Comparison of ENCODE assay signal across 1 cellular context in the genomic region with DNA sequence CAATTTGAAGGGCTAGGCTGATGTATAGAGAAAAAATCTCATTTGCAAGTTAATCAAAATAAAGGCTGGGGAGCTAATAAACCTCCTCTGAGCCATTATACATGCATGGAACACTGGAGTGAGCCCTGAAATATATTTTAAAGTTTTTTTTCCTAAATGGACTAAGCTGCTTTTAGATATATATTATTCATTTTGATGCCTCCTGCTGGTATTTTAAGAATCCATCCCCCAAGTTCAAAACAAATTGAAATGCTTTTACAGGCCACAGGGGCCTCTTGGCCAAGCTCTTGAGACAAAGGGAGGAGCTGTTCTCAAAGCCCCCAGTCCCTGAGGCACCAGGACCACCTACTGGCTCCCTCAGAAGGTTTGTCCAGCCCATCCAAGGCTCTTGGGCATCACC.
TF ChIP-seq lines count a peak whose summit lies in the region.

No MANE protein-coding gene starts in this region.

TF ChIP-seq in GM23338, 12 proteins besides CTCF, POLR2A, EP300 and RAD21:
- TF ChIP-seq ZNF462 (CRISPR knock-in tag; IDR thresholded peaks at IDR 0.05) (no peak), CREB1 (CRISPR knock-in tag; IDR thresholded peaks at IDR 0.05; ENCODE audit: low read depth) (no peak), ZNF331 (CRISPR knock-in tag; IDR thresholded peaks at IDR 0.05; ENCODE audit: low read depth) (no peak), JUNB (IDR thresholded peaks at IDR 0.05; ENCODE audit: unreplicated experiment) (no peak), STAT1 (IDR thresholded peaks at IDR 0.05; ENCODE audit: unreplicated experiment) (no peak), POLR2AphosphoS5 (IDR thresholded peaks at IDR 0.05; ENCODE audit: low read depth) (no peak), REST (IDR thresholded peaks at IDR 0.05; ENCODE audit: unreplicated experiment) (no peak), NANOG (IDR thresholded peaks at IDR 0.05; ENCODE audit: borderline replicate concordance) (no peak), ZNF114 (CRISPR knock-in tag; IDR thresholded peaks at IDR 0.05) (no peak), EZH2 (IDR thresholded peaks at IDR 0.05; ENCODE audit: low read depth, unreplicated experiment) (no peak), EZH2phosphoT487 (IDR thresholded peaks at IDR 0.05; ENCODE audit: unreplicated experiment) (no peak)
- TF ChIP-seq, protein P1, sequence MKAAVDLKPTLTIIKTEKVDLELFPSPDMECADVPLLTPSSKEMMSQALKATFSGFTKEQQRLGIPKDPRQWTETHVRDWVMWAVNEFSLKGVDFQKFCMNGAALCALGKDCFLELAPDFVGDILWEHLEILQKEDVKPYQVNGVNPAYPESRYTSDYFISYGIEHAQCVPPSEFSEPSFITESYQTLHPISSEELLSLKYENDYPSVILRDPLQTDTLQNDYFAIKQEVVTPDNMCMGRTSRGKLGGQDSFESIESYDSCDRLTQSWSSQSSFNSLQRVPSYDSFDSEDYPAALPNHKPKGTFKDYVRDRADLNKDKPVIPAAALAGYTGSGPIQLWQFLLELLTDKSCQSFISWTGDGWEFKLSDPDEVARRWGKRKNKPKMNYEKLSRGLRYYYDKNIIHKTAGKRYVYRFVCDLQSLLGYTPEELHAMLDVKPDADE (IDR thresholded peaks at IDR 0.05) = no peak
